1 cellular context compared by ENCODE assay signal in genomic region chr2:172107690-172108586, GRCh38.
TF ChIP-seq lines count a peak whose summit lies in the region.

No MANE protein-coding gene starts in this region.

TF ChIP-seq in H1, 55 proteins besides CTCF, POLR2A, EP300 and RAD21:
- TF ChIP-seq GABPA (IDR thresholded peaks at IDR 0.05; ENCODE audit: borderline replicate concordance, insufficient read depth, low read length) (no peak), NANOG (IDR thresholded peaks at IDR 0.05; ENCODE audit: insufficient read depth, low read depth, low read length, poor library complexity, severe bottlenecking) (no peak), CTBP2 (IDR thresholded peaks at IDR 0.05; ENCODE audit: borderline replicate concordance, insufficient read depth, insufficient read length, low read length) (no peak), HDAC6 (IDR thresholded peaks at IDR 0.05; ENCODE audit: low read depth, low read length) (no peak), PHF8 (conservative IDR thresholded peaks at IDR 0.05; ENCODE audit: low read depth, low read length) (no peak), SAP30 (IDR thresholded peaks at IDR 0.05; ENCODE audit: insufficient read depth, insufficient replicate concordance, low read length) (no peak), ATF2 (IDR thresholded peaks at IDR 0.05; ENCODE audit: low read length) (no peak), CBX8 (IDR thresholded peaks at IDR 0.05; ENCODE audit: borderline replicate concordance, low read depth, low read length) (peak; percentile 47; the same call in 1 of the 2 replicates), TAF1 (IDR thresholded peaks at IDR 0.05; ENCODE audit: low read depth, low read length) (no peak), RBBP5 (IDR thresholded peaks at IDR 0.05; ENCODE audit: borderline replicate concordance, low read depth, low read length) (no peak), EZH2 (IDR thresholded peaks at IDR 0.05; ENCODE audit: low read depth, low read length, severe bottlenecking) (peak; percentile 96), RNF2 (IDR thresholded peaks at IDR 0.05; ENCODE audit: borderline replicate concordance, low read depth, low read length, missing control alignments, poor library complexity, severe bottlenecking) (peak; percentile 69), CEBPB (IDR thresholded peaks at IDR 0.05; ENCODE audit: low read depth, low read length) (no peak), TCF12 (IDR thresholded peaks at IDR 0.05; ENCODE audit: low read depth, low read length) (no peak), SUZ12 (IDR thresholded peaks at IDR 0.05; ENCODE audit: low read length) (peak; percentile 93), SIN3A (conservative IDR thresholded peaks at IDR 0.05 in 1 of 2, IDR thresholded peaks at IDR 0.05 in 1 of 2; ENCODE audit: low read depth in 1 of 2, low read length in 2 of 2) (no peak), JUND (IDR thresholded peaks at IDR 0.05; ENCODE audit: low read length) (no peak)
- TF ChIP-seq, protein P1, sequence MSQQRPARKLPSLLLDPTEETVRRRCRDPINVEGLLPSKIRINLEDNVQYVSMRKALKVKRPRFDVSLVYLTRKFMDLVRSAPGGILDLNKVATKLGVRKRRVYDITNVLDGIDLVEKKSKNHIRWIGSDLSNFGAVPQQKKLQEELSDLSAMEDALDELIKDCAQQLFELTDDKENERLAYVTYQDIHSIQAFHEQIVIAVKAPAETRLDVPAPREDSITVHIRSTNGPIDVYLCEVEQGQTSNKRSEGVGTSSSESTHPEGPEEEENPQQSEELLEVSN (IDR thresholded peaks at IDR 0.05) = peak; percentile 96
- TF ChIP-seq, protein P2, sequence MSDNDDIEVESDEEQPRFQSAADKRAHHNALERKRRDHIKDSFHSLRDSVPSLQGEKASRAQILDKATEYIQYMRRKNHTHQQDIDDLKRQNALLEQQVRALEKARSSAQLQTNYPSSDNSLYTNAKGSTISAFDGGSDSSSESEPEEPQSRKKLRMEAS (IDR thresholded peaks at IDR 0.05) = peak; percentile 81
TF ChIP-seq in H1: peak in this region for 6.
